Comparison of ENCODE assay signal across 23 cellular contexts in genomic region chr9:127402401-127403090, GRCh38. TPM values are rescaled to one million over a fixed set of nuclear protein-coding genes. Genes with fewer than 3 reads are reported as not detected.
DNase-seq lines count a peak whose midpoint lies in the region; ATAC-seq, FAIRE-seq and TF ChIP-seq lines count a peak whose summit lies in the region.
"Had no signal": no experiment of that assay in that cellular context is flagged by ENCODE, and none has a peak within 500 bp of the region (broad histone marks: within the 10 kb centered on the region; RNA-seq: fewer than 3 reads in every experiment).

No MANE protein-coding gene starts in this region.

- H3K14ac ChIP-seq in trophoblast cell (ENCODE audit: low read length), result no peak overlapping the region

- WGBS in K562 (ENCODE audit: insufficient coverage, low coverage, missing lambda C conversion rate), result 71% methylated on average over 11 of the region's 18 CpGs
- no CpG with 5 or more reads among the region's 18 CpGs for WGBS in trophoblast cell (ENCODE audit: extremely low coverage, insufficient coverage, insufficient read length)
- 83 to 90% methylated on average over 18 of the region's 18 CpGs for WGBS in aorta, 2 donors

- H3K79me2 ChIP-seq in K562 (ENCODE audit: control insufficient read depth, insufficient read depth, low read length) (no peaks in the 10 kb centered on the region), trophoblast cell (ENCODE audit: control insufficient read depth, insufficient read depth, low read length, poor library complexity) (peaks cover 10% of the 10 kb centered on the region)

- no peak for TF ChIP-seq POLR2A in K562 (conservative IDR thresholded peaks at IDR 0.05)

- H2AFZ ChIP-seq in K562 (ENCODE audit: low read depth, low read length) (no peak overlapping the region), trophoblast cell (ENCODE audit: insufficient read depth, low read length, poor library complexity) (no peak overlapping the region)

- CTCF ChIA-PET in K562 (lab: Yijun Ruan, JAX; ENCODE audit: low intra/inter-chr PET ratio), result no interaction called here

- no peak overlapping the region for H3K4me3 ChIP-seq in K562
- no peak overlapping the region for H3K4me3 ChIP-seq in trophoblast cell (ENCODE audit: low read depth, low read length)
- H3K4me3 ChIP-seq in aorta (ENCODE audit: low read length in 2 of 2), result no peak overlapping the region
- H3K4me3 ChIP-seq: HAP-1 had no signal

- H3K4me2 ChIP-seq in K562 (ENCODE audit: insufficient read depth, low read length), result no peak overlapping the region
- no peak overlapping the region for H3K4me2 ChIP-seq in trophoblast cell (ENCODE audit: low read length)
- H3K4me2 ChIP-seq: SK-N-SH had no signal

- H4K91ac ChIP-seq in trophoblast cell (ENCODE audit: low read depth, low read length), result no peak overlapping the region

- H3K27ac ChIP-seq in K562 (ENCODE audit: extremely low read depth, low read depth, low read length), result no peak overlapping the region
- H3K27ac ChIP-seq in trophoblast cell (ENCODE audit: low read depth, low read length), result no peak overlapping the region
- H3K27ac ChIP-seq in aorta (ENCODE audit: low read depth in 1 of 2, low read length in 2 of 2), result no peak overlapping the region
- H3K27ac ChIP-seq: C4-2B, HL-60 had no signal

- H3K36me3 ChIP-seq in K562 (ENCODE audit: control insufficient read depth, insufficient read depth, low read length), result no peaks in the 10 kb centered on the region
- peaks cover 68 to 69% of the 10 kb centered on the region in 2 experiments for H3K36me3 ChIP-seq in trophoblast cell (ENCODE audit: control insufficient read depth in 1 of 2, insufficient read depth in 2 of 2, low read length in 2 of 2)
- H3K36me3 ChIP-seq in aorta (ENCODE audit: control insufficient read depth in 1 of 2, insufficient read depth in 2 of 2, low read length in 1 of 2), result peaks cover 0 to 2% of the 10 kb centered on the region in 2 donors

- peaks cover 4% of the 10 kb centered on the region for H3K79me1 ChIP-seq in trophoblast cell (ENCODE audit: low read length)

- DNase-seq in HTR-8/SVneo (ENCODE audit: insufficient read length, low spot score) (no peak), K562 (ENCODE audit: extremely low read depth in 1 of 4, low spot score in 3 of 4) (no peak), trophoblast cell (no peak), aorta (no peak), AG08396 (ENCODE audit: low spot score) (no peak), KBM-7 (no peak)
- DNase-seq: ACHN, AML-193, NCI-H1105 treated with DMSO at 0.1 percent for 48 hours, NCI-H187, NCI-H2107, NCI-H2227 treated with DMSO at 0.1 percent for 48 hours, NCI-H510A treated with DMSO at 0.1 percent for 48 hours, NCI-H774, OCI-M1, SHP77 treated with DMSO at 0.1 percent for 48 hours, SK-N-SH had no signal

- peaks cover 4% of the 10 kb centered on the region for H4K20me1 ChIP-seq in K562 (replicated peaks; ENCODE audit: control insufficient read depth, insufficient read depth, low read length)

- H3K9ac ChIP-seq in K562 (ENCODE audit: insufficient read depth in 1 of 2, low read depth in 2 of 2, low read length in 2 of 2) (peak overlapping the region in 1 of 2 experiments; percentile 26; a peak in 1 of 4 replicates), trophoblast cell (ENCODE audit: low read length) (no peak overlapping the region)
- H3K9ac ChIP-seq: SK-N-SH had no signal

- no peak for TF ChIP-seq EP300 in K562 (IDR thresholded peaks at IDR 0.05; ENCODE audit: low read length)

- no peak for ATAC-seq in K562
- ATAC-seq in aorta (ENCODE audit: low FRiP score), result peak; percentile 4
- ATAC-seq in GM18517 (IDR thresholded peaks at IDR 0.05; ENCODE audit: unreplicated experiment), result no peak

- peak overlapping the region; percentile 19 for H3K18ac ChIP-seq in trophoblast cell (ENCODE audit: low read length)

- POLR2A ChIA-PET in K562 (lab: Yijun Ruan, JAX), result interaction anchor here (0.5 to 1.9 kb wide), 4 partner anchors 12 to 25 kb away, joined by 3 to 5 read pairs (median 4); partner anchors contain the start of gene ZNF79

- no peak overlapping the region for H2AK5ac ChIP-seq in trophoblast cell (ENCODE audit: low read length)

- H2BK12ac ChIP-seq in trophoblast cell (ENCODE audit: low read length), result no peak overlapping the region

- no peak for TF ChIP-seq CTCF in K562 (IDR thresholded peaks at IDR 0.05 in 2 of 3, conservative IDR thresholded peaks at IDR 0.05 in 1 of 3; ENCODE audit: insufficient read depth in 2 of 3, low read depth in 1 of 3, low read length in 3 of 3)

- no peaks in the 10 kb centered on the region for H3K27me3 ChIP-seq in K562 (ENCODE audit: control insufficient read depth in 2 of 2, insufficient read depth in 2 of 2, low read length in 2 of 2)
- H3K27me3 ChIP-seq in trophoblast cell (ENCODE audit: insufficient read depth, low read length), result no peaks in the 10 kb centered on the region
- no peaks in the 10 kb centered on the region for H3K27me3 ChIP-seq in aorta (ENCODE audit: control insufficient read depth in 1 of 2, insufficient read depth in 2 of 2, low read length in 1 of 2)

- intact Hi-C loops in K562 (cut with micrococcal nuclease), result no loop called here
- intact Hi-C loops in aorta (cut with DNase I), result no loop called here

- H3K4me1 ChIP-seq in K562 (replicated peaks in 1 of 2; ENCODE audit: control insufficient read depth in 2 of 2, insufficient read depth in 2 of 2, low read length in 2 of 2) (peaks cover 9 to 50% of the 10 kb centered on the region in 2 experiments; a peak in 4 of 5 replicates), trophoblast cell (ENCODE audit: control insufficient read depth in 1 of 2, insufficient read depth in 2 of 2, low read length in 2 of 2) (peaks cover 8 to 11% of the 10 kb centered on the region in 2 experiments), aorta (ENCODE audit: control insufficient read depth in 1 of 2, insufficient read depth in 2 of 2, low read length in 2 of 2) (no peaks in the 10 kb centered on the region)
- H3K4me1 ChIP-seq: HAP-1 had no signal

- no peak overlapping the region for H4K8ac ChIP-seq in trophoblast cell (ENCODE audit: low read depth, low read length)

- no TSS peak for BruUV-seq in K562 (replicated peaks; lab: Mats Ljungman, UMichigan)

- FAIRE-seq in HTR-8/SVneo (lab: Jason Lieb, UNC), result peak; percentile 42
- FAIRE-seq in K562 (lab: Jason Lieb, UNC), result no peak
- FAIRE-seq: D721Med, GM12892 had no signal

- H3K9me1 ChIP-seq in K562 (ENCODE audit: control insufficient read depth, insufficient read depth, low read length), result peaks cover 6% of the 10 kb centered on the region

- H3K9me3 ChIP-seq in K562 (replicated peaks; ENCODE audit: control insufficient read depth, insufficient read depth, low read depth, low read length) (no peaks in the 10 kb centered on the region), trophoblast cell (ENCODE audit: insufficient read depth, low read depth, low read length) (no peaks in the 10 kb centered on the region), aorta (ENCODE audit: control insufficient read depth, low read length) (no peaks in the 10 kb centered on the region)
- H3K9me3 ChIP-seq: HAP-1, SK-N-SH had no signal

- TF ChIP-seq RAD21 in K562 (CRISPR knock-in tag; conservative IDR thresholded peaks at IDR 0.05 in 1 of 2, IDR thresholded peaks at IDR 0.05 in 1 of 2), result no peak

- no peak overlapping the region for H4K12ac ChIP-seq in trophoblast cell (ENCODE audit: low read depth, low read length)

- no peak overlapping the region for H2BK5ac ChIP-seq in trophoblast cell (ENCODE audit: low read depth, low read length, poor library complexity)

- H2BK120ac ChIP-seq in trophoblast cell (ENCODE audit: insufficient read depth, low read length, poor library complexity), result no peak overlapping the region

- H3K23ac ChIP-seq in trophoblast cell (ENCODE audit: low read length), result no peak overlapping the region

- no peak overlapping the region for H3K4ac ChIP-seq in trophoblast cell (ENCODE audit: low read depth, low read length)

- in situ Hi-C loops in K562 (cut with MboI), result no loop called here
- in situ Hi-C loops in KBM-7 (cut with MboI; ENCODE audit: low pct_unique_long_range_greater_than_20kb, low sequenced_read_pairs), result no loop called here

RNA-seq across cellular contexts. Expression of gene SLC2A8, which starts 5.6 kb away (rescaled TPM):
- 9.0 and 31.6 TPM in 2 replicates for total RNA-seq in K562 (2011; cell fraction: chromatin; rRNA removed; ENCODE audit: low replicate concordance)
- 24.8 and 24.9 TPM in 2 replicates for total RNA-seq in K562 (2011; cell fraction: nucleolus; rRNA removed)
- 12.1 and 16.1 TPM in 2 replicates for total RNA-seq in K562 (2011; cell fraction: nucleoplasm; rRNA removed)
- total RNA-seq in K562 (2014; rRNA removed) (9.7 and 12.6 TPM in 2 replicates), K562 (2014; rRNA removed; fragmentation: Illumina TruSeq; extraction: Trizol) (1.6 and 2.4 TPM in 2 replicates), K562 (2015; rRNA removed; fragmentation: Illumina TruSeq; extraction: Trizol) (5.2 and 6.7 TPM in 2 replicates), K562 (2021) (10.3 and 12.9 TPM in 2 replicates), aorta (10 to 100 TPM; 15.3 to 21.0 TPM)
- polyA plus RNA-seq in K562 (2011; rRNA removed) (5.4 and 8.1 TPM in 2 replicates), K562 (2014; fragmentation: Illumina TruSeq; extraction: Trizol) (3.6 and 6.2 TPM in 2 replicates), K562 (2014; fragmentation: Nextera tagmentation; extraction: Ambion mirVana) (1 to 10 TPM in 1 of 2 experiments, under 1 TPM in 1; 0.13 to 1.1 TPM), K562 (2014; rRNA removed) (9.9 and 10.4 TPM in 2 replicates), aorta (10 to 100 TPM in 1 of 2 donors, 1 to 10 TPM in 1; 9.9 to 30.5 TPM)
- 7.3 and 17.7 TPM in 2 replicates for polyA plus RNA-seq in K562 (2011; cell fraction: cytosol; rRNA removed)
- 22.0 and 29.9 TPM in 2 replicates for polyA plus RNA-seq in K562 (2011; cell fraction: nucleus; rRNA removed)
- polyA plus RNA-seq in K562 (2012), result 6.4 and 7.8 TPM in 2 replicates
- 2.7 and 2.9 TPM in 2 replicates for polyA minus RNA-seq in K562 (2011; rRNA and poly(A)+ RNA removed)
- 6.7 and 7.1 TPM in 2 replicates for polyA minus RNA-seq in K562 (2011; cell fraction: cytosol; rRNA and poly(A)+ RNA removed)
- polyA minus RNA-seq in K562 (2011; cell fraction: nucleus; rRNA and poly(A)+ RNA removed), result 8.3 and 8.9 TPM in 2 replicates
- polyA plus RNA-seq in trophoblast cell (2013), result 31.3 and 31.4 TPM in 2 replicates

RNA-seq across cellular contexts. Expression of gene ZNF79, which starts 21.6 kb away (rescaled TPM):
- total RNA-seq in K562 (2011; cell fraction: chromatin; rRNA removed; ENCODE audit: low replicate concordance), result 23.5 and 37.2 TPM in 2 replicates
- 21.8 and 28.7 TPM in 2 replicates for total RNA-seq in K562 (2011; cell fraction: nucleolus; rRNA removed)
- 13.2 and 19.8 TPM in 2 replicates for total RNA-seq in K562 (2011; cell fraction: nucleoplasm; rRNA removed)
- total RNA-seq in K562 (2014; rRNA removed), result 6.0 and 6.6 TPM in 2 replicates
- 5.3 and 5.6 TPM in 2 replicates for total RNA-seq in K562 (2014; rRNA removed; fragmentation: Illumina TruSeq; extraction: Trizol)
- 6.3 and 7.0 TPM in 2 replicates for total RNA-seq in K562 (2015; rRNA removed; fragmentation: Illumina TruSeq; extraction: Trizol)
- 6.3 and 6.4 TPM in 2 replicates for total RNA-seq in K562 (2021)
- polyA plus RNA-seq in K562 (2011; rRNA removed), result 2.7 and 3.4 TPM in 2 replicates
- 2.5 and 2.8 TPM in 2 replicates for polyA plus RNA-seq in K562 (2011; cell fraction: cytosol; rRNA removed)
- polyA plus RNA-seq in K562 (2011; cell fraction: nucleus; rRNA removed), result 3.9 and 4.7 TPM in 2 replicates
- polyA plus RNA-seq in K562 (2012), result 3.0 and 3.1 TPM in 2 replicates
- polyA plus RNA-seq in K562 (2014; fragmentation: Illumina TruSeq; extraction: Trizol), result 4.1 and 4.3 TPM in 2 replicates
- under 1 TPM; 0.62 to 0.70 TPM for polyA plus RNA-seq in K562 (2014; fragmentation: Nextera tagmentation; extraction: Ambion mirVana)
- 3.7 and 5.1 TPM in 2 replicates for polyA plus RNA-seq in K562 (2014; rRNA removed)
- polyA minus RNA-seq in K562 (2011; rRNA and poly(A)+ RNA removed), result 13.0 and 14.1 TPM in 2 replicates
- 5.1 and 5.7 TPM in 2 replicates for polyA minus RNA-seq in K562 (2011; cell fraction: cytosol; rRNA and poly(A)+ RNA removed)
- 9.2 and 10.7 TPM in 2 replicates for polyA minus RNA-seq in K562 (2011; cell fraction: nucleus; rRNA and poly(A)+ RNA removed)
- polyA plus RNA-seq in trophoblast cell (2013), result 4.7 and 5.3 TPM in 2 replicates
- 10 to 100 TPM in 1 of 2 donors, 1 to 10 TPM in 1; 7.5 to 10.3 TPM for total RNA-seq in aorta
- polyA plus RNA-seq in aorta, result 1 to 10 TPM; 1.0 to 1.9 TPM

RNA-seq across cellular contexts. Expression of gene RPL12, which starts 48.7 kb away (rescaled TPM):
- total RNA-seq in K562 (2011; cell fraction: chromatin; rRNA removed; ENCODE audit: low replicate concordance), result 400 and 555 TPM in 2 replicates
- total RNA-seq in K562 (2011; cell fraction: nucleolus; rRNA removed), result 648 and 678 TPM in 2 replicates
- total RNA-seq in K562 (2011; cell fraction: nucleoplasm; rRNA removed), result 701 and 1,157 TPM in 2 replicates
- total RNA-seq in K562 (2014; rRNA removed) (1,796 and 1,973 TPM in 2 replicates), K562 (2014; rRNA removed; fragmentation: Illumina TruSeq; extraction: Trizol) (2,499 and 2,531 TPM in 2 replicates), K562 (2015; rRNA removed; fragmentation: Illumina TruSeq; extraction: Trizol) (3,220 and 3,261 TPM in 2 replicates), K562 (2021) (1,614 and 1,743 TPM in 2 replicates), aorta (100 to 1,000 TPM; 875 to 907 TPM)
- polyA plus RNA-seq in K562 (2011; rRNA removed) (2,587 and 3,088 TPM in 2 replicates), K562 (2014; fragmentation: Illumina TruSeq; extraction: Trizol) (4,080 and 4,558 TPM in 2 replicates), K562 (2014; fragmentation: Nextera tagmentation; extraction: Ambion mirVana) (1,000 to 10,000 TPM; 2,219 to 2,376 TPM), K562 (2014; rRNA removed) (2,953 and 3,005 TPM in 2 replicates), aorta (1,000 to 10,000 TPM; 2,932 to 3,006 TPM)
- 2,689 and 4,292 TPM in 2 replicates for polyA plus RNA-seq in K562 (2011; cell fraction: cytosol; rRNA removed)
- 951 and 1,340 TPM in 2 replicates for polyA plus RNA-seq in K562 (2011; cell fraction: nucleus; rRNA removed)
- polyA plus RNA-seq in K562 (2012), result 1,770 and 3,341 TPM in 2 replicates
- 933 and 1,147 TPM in 2 replicates for polyA minus RNA-seq in K562 (2011; rRNA and poly(A)+ RNA removed)
- polyA minus RNA-seq in K562 (2011; cell fraction: cytosol; rRNA and poly(A)+ RNA removed), result 732 and 781 TPM in 2 replicates
- polyA minus RNA-seq in K562 (2011; cell fraction: nucleus; rRNA and poly(A)+ RNA removed), result 303 and 594 TPM in 2 replicates
- 2,008 and 2,121 TPM in 2 replicates for polyA plus RNA-seq in trophoblast cell (2013)

RNA-seq across cellular contexts. Expression of gene LRSAM1, which starts 48.8 kb away (rescaled TPM):
- total RNA-seq in K562 (2011; cell fraction: chromatin; rRNA removed; ENCODE audit: low replicate concordance), result 55.1 and 93.1 TPM in 2 replicates
- 44.6 and 44.7 TPM in 2 replicates for total RNA-seq in K562 (2011; cell fraction: nucleolus; rRNA removed)
- total RNA-seq in K562 (2011; cell fraction: nucleoplasm; rRNA removed), result 34.8 and 38.2 TPM in 2 replicates
- 9.0 and 9.9 TPM in 2 replicates for total RNA-seq in K562 (2014; rRNA removed)
- total RNA-seq in K562 (2014; rRNA removed; fragmentation: Illumina TruSeq; extraction: Trizol), result 3.2 and 4.1 TPM in 2 replicates
- total RNA-seq in K562 (2015; rRNA removed; fragmentation: Illumina TruSeq; extraction: Trizol), result 4.6 and 5.5 TPM in 2 replicates
- total RNA-seq in K562 (2021), result 16.2 and 16.9 TPM in 2 replicates
- polyA plus RNA-seq in K562 (2011; rRNA removed), result 4.7 and 6.1 TPM in 2 replicates
- polyA plus RNA-seq in K562 (2011; cell fraction: cytosol; rRNA removed), result 3.1 and 6.4 TPM in 2 replicates
- polyA plus RNA-seq in K562 (2011; cell fraction: nucleus; rRNA removed), result 20.1 and 28.5 TPM in 2 replicates
- 6.8 and 13.7 TPM in 2 replicates for polyA plus RNA-seq in K562 (2012)
- 6.2 and 7.4 TPM in 2 replicates for polyA plus RNA-seq in K562 (2014; fragmentation: Illumina TruSeq; extraction: Trizol)
- polyA plus RNA-seq in K562 (2014; fragmentation: Nextera tagmentation; extraction: Ambion mirVana), result under 1 TPM; 0.07 to 0.32 TPM
- polyA plus RNA-seq in K562 (2014; rRNA removed), result 8.5 and 11.3 TPM in 2 replicates
- 8.0 and 9.1 TPM in 2 replicates for polyA minus RNA-seq in K562 (2011; rRNA and poly(A)+ RNA removed)
- polyA minus RNA-seq in K562 (2011; cell fraction: cytosol; rRNA and poly(A)+ RNA removed), result 5.1 and 7.0 TPM in 2 replicates
- polyA minus RNA-seq in K562 (2011; cell fraction: nucleus; rRNA and poly(A)+ RNA removed), result 14.7 and 16.1 TPM in 2 replicates
- 11.0 and 12.1 TPM in 2 replicates for polyA plus RNA-seq in trophoblast cell (2013)
- 10 to 100 TPM; 16.3 to 27.8 TPM for total RNA-seq in aorta
- polyA plus RNA-seq in aorta, result 10 to 100 TPM in 1 of 2 donors, 1 to 10 TPM in 1; 9.3 to 38.8 TPM
